In genomic region chr16:11665071-11665491, GRCh38 we compare ENCODE assay signal across 12 cellular contexts. TPM values are rescaled to one million over a fixed set of nuclear protein-coding genes. Genes with fewer than 3 reads are reported as not detected.
DNase-seq lines count a peak whose midpoint lies in the region; ATAC-seq, FAIRE-seq and TF ChIP-seq lines count a peak whose summit lies in the region.
"Had no signal": no experiment of that assay in that cellular context is flagged by ENCODE, and none has a peak within 500 bp of the region (broad histone marks: within the 10 kb centered on the region; RNA-seq: fewer than 3 reads in every experiment).

No MANE protein-coding gene starts in this region.

- peak overlapping the region; percentile 85 for H3K27ac ChIP-seq in BLaER1
- H3K27ac ChIP-seq in DOHH2 (ENCODE audit: low read depth, low read length) = peak overlapping the region; percentile 46
- no peak overlapping the region for H3K27ac ChIP-seq in H1 (ENCODE audit: low read depth, low read length)
- H3K27ac ChIP-seq in smooth muscle cell (ENCODE audit: low read depth) = no peak overlapping the region
- H3K27ac ChIP-seq in left lung = no peak overlapping the region
- H3K27ac ChIP-seq: SJSA1 had no signal

- H2BK20ac ChIP-seq in H1 (ENCODE audit: low read length) = peak overlapping the region; percentile 96; the same call in 1 of the 2 replicates

- peak overlapping the region; percentile 85; the same call in 1 of the 2 replicates for H2BK12ac ChIP-seq in H1 (ENCODE audit: low read depth, low read length)

- DNase-seq in UCSD-AML1 (lab: John Stamatoyannopoulos, UW; ENCODE audit: unreplicated experiment) = peak; percentile 29
- peak in 1 of 2 experiments; percentile 68 for DNase-seq in H1 (ENCODE audit: low read depth in 1 of 2, low spot score in 2 of 2)
- DNase-seq in smooth muscle cell (lab: John Stamatoyannopoulos, UW; ENCODE audit: unreplicated experiment) = no peak
- DNase-seq in left lung = no peak
- DNase-seq: NCI-H1092 had no signal

- H2AFZ ChIP-seq in H1 (ENCODE audit: low read length) = 0 out of 2 replicates have a peak overlapping the region, but pooled peaks have one; percentile 43
- H2AFZ ChIP-seq in smooth muscle cell (ENCODE audit: low read depth) = no peak overlapping the region

- H3F3A ChIP-seq in DOHH2 (ENCODE audit: control insufficient read depth, insufficient read depth) = peaks cover 7% of the 10 kb centered on the region
- no peaks in the 10 kb centered on the region for H3F3A ChIP-seq in smooth muscle cell (ENCODE audit: low read depth)

- no peak for TF ChIP-seq POLR2A in H1 (IDR thresholded peaks at IDR 0.05; ENCODE audit: control extremely low read depth in 1 of 2, low read depth in 2 of 2, low read length in 2 of 2)

- TF ChIP-seq RAD21 in H1 (IDR thresholded peaks at IDR 0.05 in 1 of 2, conservative IDR thresholded peaks at IDR 0.05 in 1 of 2; ENCODE audit: low read depth in 2 of 2, low read length in 2 of 2) = no peak

- H3K79me1 ChIP-seq in H1 (ENCODE audit: low read depth, low read length) = peaks cover 6% of the 10 kb centered on the region

- peak overlapping the region; percentile 75 for H3K9ac ChIP-seq in BLaER1
- no peak overlapping the region for H3K9ac ChIP-seq in H1 (replicated peaks in 1 of 4; ENCODE audit: extremely low read depth in 1 of 4, low read depth in 3 of 4, low read length in 3 of 4)
- H3K9ac ChIP-seq in smooth muscle cell (ENCODE audit: low read depth) = no peak overlapping the region

- intact Hi-C loops in left lung (cut with DNase I) = no loop called here

- peaks cover 84% of the 10 kb centered on the region for H3K4me1 ChIP-seq in BLaER1
- peaks cover 61% of the 10 kb centered on the region for H3K4me1 ChIP-seq in DOHH2 (ENCODE audit: control insufficient read depth, low read length)
- H3K4me1 ChIP-seq in H1 (replicated peaks in 1 of 4; ENCODE audit: control insufficient read depth in 3 of 4, insufficient read depth in 4 of 4, low read length in 3 of 4) = peaks cover 5 to 20% (median 16%) of the 10 kb centered on the region in 4 experiments
- H3K4me1 ChIP-seq in smooth muscle cell (ENCODE audit: low read depth) = peaks cover 9% of the 10 kb centered on the region
- peaks cover 13 to 21% of the 10 kb centered on the region in 2 donors for H3K4me1 ChIP-seq in left lung

- 28% methylated on average over 11 of the region's 11 CpGs; no CpG with 5 or more reads in 1 of the 2 experiments for WGBS in H1 (ENCODE audit: extremely low coverage in 1 of 2, insufficient coverage in 1 of 2, insufficient read length in 1 of 2, insufficient replicate concordance in 2 of 2, low coverage in 1 of 2, low lambda C conversion rate in 2 of 2, missing lambda C conversion rate in 1 of 2), 2 experiments
- 50% methylated on average over 11 of the region's 11 CpGs for WGBS in smooth muscle cell (ENCODE audit: low lambda C conversion rate)

- H3K79me2 ChIP-seq in DOHH2 (ENCODE audit: control insufficient read depth, low read length) = peaks cover 14% of the 10 kb centered on the region
- peaks cover 10 to 14% of the 10 kb centered on the region in 2 experiments; a peak in 3 of 4 replicates for H3K79me2 ChIP-seq in H1 (ENCODE audit: control insufficient read depth in 1 of 2, insufficient read depth in 2 of 2, low read length in 2 of 2)
- H3K79me2 ChIP-seq in smooth muscle cell (ENCODE audit: low read depth) = peaks cover 11% of the 10 kb centered on the region

- peaks cover 14% of the 10 kb centered on the region for H4K20me1 ChIP-seq in BLaER1
- no peaks in the 10 kb centered on the region for H4K20me1 ChIP-seq in DOHH2 (ENCODE audit: control insufficient read depth, insufficient read depth, low read depth, low read length)
- peaks cover 3 to 10% of the 10 kb centered on the region in 2 experiments for H4K20me1 ChIP-seq in H1 (replicated peaks in 1 of 2; ENCODE audit: control insufficient read depth in 1 of 2, insufficient read depth in 2 of 2, low read length in 2 of 2)
- peaks cover 12% of the 10 kb centered on the region for H4K20me1 ChIP-seq in smooth muscle cell (ENCODE audit: low read depth)

- CTCF ChIA-PET in H1 (lab: Charles Lee; ENCODE audit: partially characterized antibody) = interaction anchor here (0.8 to 4.3 kb wide), 9 partner anchors 22 to 269 kb away, joined by 3 to 23 read pairs (median 4); no protein-coding TSS in a partner anchor

- no peak overlapping the region for H3K4ac ChIP-seq in H1 (replicated peaks; ENCODE audit: insufficient read length, low read depth, low read length)

- peak overlapping the region; percentile 92; the same call in 1 of the 2 replicates for H2BK5ac ChIP-seq in H1 (ENCODE audit: low read depth, low read length)

- H2AK5ac ChIP-seq in H1 (ENCODE audit: low read depth, low read length) = no peak overlapping the region

- POLR2A ChIA-PET in H1 (lab: Charles Lee; ENCODE audit: partially characterized antibody) = interaction anchor here (1.2 to 4.0 kb wide), 5 partner anchors 9 to 67 kb away, joined by 3 to 23 read pairs (median 4); no protein-coding TSS in a partner anchor

- TF ChIP-seq CTCF in DOHH2 (IDR thresholded peaks at IDR 0.05; ENCODE audit: low read depth, low read length, poor library complexity, severe bottlenecking) (no peak), H1 (IDR thresholded peaks at IDR 0.05; ENCODE audit: control extremely low read depth in 1 of 3, insufficient read depth in 1 of 3, low read depth in 1 of 3, low read length in 3 of 3) (no peak), smooth muscle cell (IDR thresholded peaks at IDR 0.05; ENCODE audit: borderline replicate concordance, insufficient read depth, poor library complexity, severe bottlenecking) (no peak), left lung (IDR thresholded peaks at IDR 0.05) (no peak)

- H4K8ac ChIP-seq in H1 (ENCODE audit: extremely low read depth, insufficient read depth, low read length) = 0 out of 2 replicates have a peak overlapping the region, but pooled peaks have one; percentile 22

- peak overlapping the region; percentile 56 for H3K4me3 ChIP-seq in BLaER1
- H3K4me3 ChIP-seq in DOHH2 (ENCODE audit: low read length) = peak overlapping the region; percentile 68
- H3K4me3 ChIP-seq in H1 (ENCODE audit: extremely low read depth in 1 of 4, insufficient read depth in 2 of 4, low read depth in 3 of 4, low read length in 4 of 4) = no peak overlapping the region
- no peak overlapping the region for H3K4me3 ChIP-seq in smooth muscle cell
- no peak overlapping the region for H3K4me3 ChIP-seq in left lung
- H3K4me3 ChIP-seq: SJSA1, skin epidermis had no signal

- H3K18ac ChIP-seq in H1 (ENCODE audit: extremely low read depth, low read length) = peak overlapping the region; percentile 56

- H2BK120ac ChIP-seq in H1 (replicated peaks; ENCODE audit: low read depth, low read length) = no peak overlapping the region

- H3K23me2 ChIP-seq in H1 (ENCODE audit: low read depth, low read length) = peaks cover 5% of the 10 kb centered on the region; the same call in 1 of the 2 replicates

- no peak overlapping the region for H3K56ac ChIP-seq in H1 (replicated peaks; ENCODE audit: insufficient read length, low read depth, low read length)

- no peak overlapping the region for H3K14ac ChIP-seq in H1 (ENCODE audit: insufficient read length)

- H4K5ac ChIP-seq in H1 (ENCODE audit: insufficient read length, low read depth, low read length) = peak overlapping the region; percentile 13

- no peak for ATAC-seq in left lung
- ATAC-seq in GM21390 (IDR thresholded peaks at IDR 0.05; ENCODE audit: unreplicated experiment) = no peak
- ATAC-seq in GM18873 (IDR thresholded peaks at IDR 0.05; ENCODE audit: low FRiP score, unreplicated experiment) = no peak

- H3K27me3 ChIP-seq in BLaER1 (no peaks in the 10 kb centered on the region), DOHH2 (ENCODE audit: control insufficient read depth, low read length) (peaks cover 11% of the 10 kb centered on the region), H1 (replicated peaks in 1 of 4; ENCODE audit: control insufficient read depth in 3 of 4, extremely low read depth in 1 of 4, insufficient read depth in 3 of 4, low read length in 3 of 4) (peaks cover 0 to 4% (median 0%) of the 10 kb centered on the region in 4 experiments; a peak in 1 of 7 replicates), smooth muscle cell (ENCODE audit: low read depth) (no peaks in the 10 kb centered on the region), left lung (no peaks in the 10 kb centered on the region)
- H3K27me3 ChIP-seq: SJSA1 had no signal

- H3K23ac ChIP-seq in H1 (ENCODE audit: insufficient read length) = no peak overlapping the region

- H3K36me3 ChIP-seq in BLaER1 (no peaks in the 10 kb centered on the region), DOHH2 (ENCODE audit: control insufficient read depth, low read length) (no peaks in the 10 kb centered on the region), H1 (ENCODE audit: control insufficient read depth in 2 of 4, insufficient read depth in 4 of 4, low read length in 3 of 4) (no peaks in the 10 kb centered on the region), smooth muscle cell (ENCODE audit: low read depth) (no peaks in the 10 kb centered on the region), left lung (no peaks in the 10 kb centered on the region)
- H3K36me3 ChIP-seq: SJSA1 had no signal

- no peaks in the 10 kb centered on the region for H3K9me2 ChIP-seq in DOHH2 (replicated peaks; ENCODE audit: control insufficient read depth, low read length)

- H3K4me2 ChIP-seq in BLaER1 = peak overlapping the region; percentile 92
- peak overlapping the region; percentile 78 for H3K4me2 ChIP-seq in DOHH2 (ENCODE audit: low read length)
- peak overlapping the region; percentile 43 to 46 for H3K4me2 ChIP-seq in H1 (ENCODE audit: insufficient read depth in 1 of 2, low read depth in 2 of 2, low read length in 2 of 2)
- no peak overlapping the region for H3K4me2 ChIP-seq in smooth muscle cell

- no peak for TF ChIP-seq EP300 in H1 (IDR thresholded peaks at IDR 0.05; ENCODE audit: borderline replicate concordance in 1 of 2, low read depth in 2 of 2, low read length in 2 of 2)

- no peak overlapping the region for H2BK15ac ChIP-seq in H1 (ENCODE audit: low read length)

- H3K9me3 ChIP-seq in BLaER1 = no peaks in the 10 kb centered on the region
- no peaks in the 10 kb centered on the region for H3K9me3 ChIP-seq in DOHH2 (ENCODE audit: control insufficient read depth, insufficient read depth, low read length)
- no peaks in the 10 kb centered on the region for H3K9me3 ChIP-seq in H1 (ENCODE audit: insufficient read depth in 2 of 2, low read depth in 1 of 2, low read length in 1 of 2)
- no peaks in the 10 kb centered on the region for H3K9me3 ChIP-seq in smooth muscle cell (replicated peaks; ENCODE audit: low read depth)
- H3K9me3 ChIP-seq in left lung = no peaks in the 10 kb centered on the region

- FAIRE-seq in H1 (lab: Jason Lieb, UNC) = no peak
- FAIRE-seq: frontal cortex had no signal

- no peak overlapping the region for H4K91ac ChIP-seq in H1 (replicated peaks; ENCODE audit: insufficient read length, low read length)

RNA-seq across cellular contexts. Expression of gene SNN, which starts 3.2 kb away (rescaled TPM):
- total RNA-seq in H1 (2021; fragmentation: NEBNext Ultra II Directional; extraction: Animal tissue kit (Norgen Biotek cat#: 25700)) = 60.6 and 66.9 TPM in 2 replicates
- 37.4 and 53.4 TPM in 2 replicates for polyA plus RNA-seq in H1 (2011; rRNA removed)
- 52.8 TPM for polyA plus RNA-seq in H1 (2011; cell fraction: cytosol; rRNA removed)
- 43.9 TPM for polyA plus RNA-seq in H1 (2011; cell fraction: nucleus; rRNA removed)
- 51.0 to 60.1 TPM (median 55.9 TPM) in 4 replicates for polyA plus RNA-seq in H1 (2012, experiment 1 of 2)
- polyA plus RNA-seq in H1 (2012, experiment 2 of 2) = 48.7 TPM
- polyA plus RNA-seq in H1 (2013, experiment 1 of 2) = 34.2 TPM
- 39.2 TPM for polyA plus RNA-seq in H1 (2013, experiment 2 of 2)
- polyA minus RNA-seq in H1 (2011; rRNA and poly(A)+ RNA removed) = 33.4 and 34.6 TPM in 2 replicates
- polyA minus RNA-seq in H1 (2011; cell fraction: cytosol; rRNA and poly(A)+ RNA removed) = 23.3 TPM
- 24.7 TPM for polyA minus RNA-seq in H1 (2011; cell fraction: nucleus; rRNA and poly(A)+ RNA removed)
- total RNA-seq in smooth muscle cell = 6.4 and 8.2 TPM in 2 replicates
- polyA plus RNA-seq in smooth muscle cell = 10.1 and 10.9 TPM in 2 replicates
- total RNA-seq in left lung = 10 to 100 TPM; 21.1 to 21.4 TPM

Comparison
In these comparisons a context has a peak if more than half of its experiments do, and no peak if none do; other contexts are left out.
1. H3K27ac ChIP-seq: peak in BLaER1 (single experiment) and DOHH2 (single experiment); none in H1 (single experiment), smooth muscle cell (single experiment) and left lung (0 of 2).
2. H3K4me3 ChIP-seq: peak in BLaER1 (single experiment) and DOHH2 (single experiment); none in H1 (0 of 4), smooth muscle cell (single experiment) and left lung (0 of 2).